16 cellular contexts compared by ENCODE assay signal in the genomic region with DNA sequence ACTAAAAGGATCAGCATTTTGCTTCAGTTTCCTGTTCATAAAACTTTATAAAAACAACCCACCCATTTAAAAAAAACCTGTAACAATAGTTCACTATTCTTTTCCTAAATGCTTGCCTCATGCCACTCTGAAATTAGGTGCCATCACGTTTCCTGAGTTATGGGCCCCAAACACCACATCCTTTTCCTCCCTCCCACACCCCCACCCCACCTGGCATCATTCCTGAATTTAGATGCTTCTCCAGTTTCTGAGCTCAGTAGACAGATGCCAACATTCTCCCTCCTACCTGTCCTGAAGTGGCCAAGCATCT. TPM values are rescaled to one million over a fixed set of nuclear protein-coding genes. Genes with fewer than 3 reads are reported as not detected.
DNase-seq lines count a peak whose midpoint lies in the region; ATAC-seq and TF ChIP-seq lines count a peak whose summit lies in the region.
"Had no signal": no experiment of that assay in that cellular context is flagged by ENCODE, and none has a peak within 500 bp of the region (broad histone marks: within the 10 kb centered on the region; RNA-seq: fewer than 3 reads in every experiment).

No MANE protein-coding gene starts in this region.

- H2BK15ac ChIP-seq in H9 (ENCODE audit: low read depth, low read length), result no peak overlapping the region

- whole genome bisulfite sequencing in H9 (ENCODE audit: extremely low coverage, insufficient read length, low lambda C conversion rate), result no CpG with 5 or more reads among the region's 1 CpG

- CTCF ChIA-PET in HEK293 (lab: Yijun Ruan, JAX), result interaction anchor here (0.6 to 4.9 kb wide), 3 partner anchors 13 to 175 kb away, joined by 3 to 44 read pairs (median 3); partner anchors contain the start of gene ARHGEF3
- CTCF ChIA-PET in activated CD8-positive, alpha-beta T cell treated with anti-CD3 and anti-CD28 coated beads for 36 hours (lab: Charles Lee), result interaction anchor here (1.4 to 18.2 kb wide), 5 partner anchors 11 to 179 kb away, joined by 3 to 354 read pairs (median 5); no protein-coding TSS in a partner anchor

- no peak overlapping the region for H2AK5ac ChIP-seq in H9 (ENCODE audit: insufficient read length, low read length)

- no peaks in the 10 kb centered on the region for H3K36me3 ChIP-seq in HEK293 (ENCODE audit: control insufficient read depth in 2 of 2, insufficient read depth in 1 of 2, low read length in 2 of 2)
- H3K36me3 ChIP-seq: lower lobe of right lung had no signal

- H2BK12ac ChIP-seq in H9 (ENCODE audit: insufficient read length, low read depth, low read length), result no peak overlapping the region

- H3K79me1 ChIP-seq in H9 (ENCODE audit: insufficient read depth, low read depth, low read length, poor library complexity, severe bottlenecking), result no peaks in the 10 kb centered on the region

- H4K8ac ChIP-seq in H9 (replicated peaks; ENCODE audit: insufficient read length, low read depth, low read length), result no peak overlapping the region

- no peaks in the 10 kb centered on the region for H3K27me3 Mint-ChIP-seq in activated CD8-positive, alpha-beta T cell treated with anti-CD3 and anti-CD28 coated beads for 36 hours
- no peaks in the 10 kb centered on the region for H3K27me3 Mint-ChIP-seq in naive thymus-derived CD8-positive, alpha-beta T cell
- no peaks in the 10 kb centered on the region; the same call in 1 of the 2 replicates for H3K27me3 Mint-ChIP-seq in H9 (ENCODE audit: low read depth)

- no peak overlapping the region for H3K56ac ChIP-seq in H9 (ENCODE audit: insufficient read length, low read depth, low read length)

- TF ChIP-seq CTCF in HEK293 (tag by site-specific recombination; IDR thresholded peaks at IDR 0.05) (no peak), H9 (conservative IDR thresholded peaks at IDR 0.05) (no peak)
- no peak for TF ChIP-seq CTCF in activated CD8-positive, alpha-beta T cell treated with anti-CD3 and anti-CD28 coated beads for 36 hours (IDR thresholded peaks at IDR 0.05)

- H3K23ac ChIP-seq in H9 (ENCODE audit: insufficient read length, low read depth, low read length), result no peak overlapping the region

- no peak overlapping the region for H3K18ac ChIP-seq in H9 (ENCODE audit: insufficient read length, low read depth, low read length)

- no peaks in the 10 kb centered on the region for H3K79me2 ChIP-seq in H9 (ENCODE audit: insufficient read depth, low read length)

- H3K9me3 ChIP-seq in HEK293 (ENCODE audit: control insufficient read depth, insufficient read depth, low read depth, low read length), result no peaks in the 10 kb centered on the region
- H3K9me3 ChIP-seq in H9 (ENCODE audit: control insufficient read depth, low read depth, low read length), result no peaks in the 10 kb centered on the region
- H3K9me3 ChIP-seq: lower lobe of right lung had no signal

- H3K23me2 ChIP-seq in H9 (ENCODE audit: insufficient read length, low read depth, low read length, poor library complexity, severe bottlenecking), result no peaks in the 10 kb centered on the region

- H2BK20ac ChIP-seq in H9 (ENCODE audit: low read depth, low read length, poor library complexity, severe bottlenecking), result no peak overlapping the region

- H3K4me3 Mint-ChIP-seq in activated CD8-positive, alpha-beta T cell treated with anti-CD3 and anti-CD28 coated beads for 36 hours, result no peak overlapping the region
- peak overlapping the region in 9 of 10 donors; percentile 11 to 67 (median 47) for H3K4me3 Mint-ChIP-seq in naive thymus-derived CD8-positive, alpha-beta T cell
- H3K4me3 Mint-ChIP-seq in H9, result no peak overlapping the region

- no peak overlapping the region for H3K4ac ChIP-seq in H9 (ENCODE audit: low read depth, low read length)

- no peak overlapping the region for H3K4me3 ChIP-seq in HEK293 (ENCODE audit: low read depth, low read length)
- H3K4me3 ChIP-seq: lower lobe of right lung, skin epidermis had no signal

- H3K4me1 ChIP-seq in HEK293 (ENCODE audit: control insufficient read depth, insufficient read depth, low read length) (peaks cover 30% of the 10 kb centered on the region), H9 (ENCODE audit: insufficient read depth, low read length) (no peaks in the 10 kb centered on the region; the same call in 1 of the 2 replicates)

- intact Hi-C loops in activated CD8-positive, alpha-beta T cell treated with anti-CD3 and anti-CD28 coated beads for 36 hours (cut with micrococcal nuclease), result no loop called here

- no peak overlapping the region for H4K91ac ChIP-seq in H9 (ENCODE audit: insufficient read length, low read depth, low read length)

- no peak overlapping the region for H3T11ph ChIP-seq in H9 (ENCODE audit: low read length)

- no peaks in the 10 kb centered on the region for H3K36me3 Mint-ChIP-seq in activated CD8-positive, alpha-beta T cell treated with anti-CD3 and anti-CD28 coated beads for 36 hours (ENCODE audit: low read depth)
- H3K36me3 Mint-ChIP-seq in naive thymus-derived CD8-positive, alpha-beta T cell, result no peaks in the 10 kb centered on the region
- no peaks in the 10 kb centered on the region for H3K36me3 Mint-ChIP-seq in H9 (ENCODE audit: insufficient read depth in 1 of 3, low read depth in 3 of 3)
- H3K36me3 Mint-ChIP-seq: brain had no signal

- H4K20me1 ChIP-seq in H9 (ENCODE audit: control insufficient read depth, insufficient read depth, insufficient read length), result no peaks in the 10 kb centered on the region

- POLR2A ChIA-PET in HEK293 (lab: Yijun Ruan, JAX), result no interaction called here
- POLR2A ChIA-PET in activated CD8-positive, alpha-beta T cell treated with anti-CD3 and anti-CD28 coated beads for 36 hours (lab: Charles Lee), result interaction anchor here (1.1 to 2.5 kb wide), 2 partner anchors 12 kb away, joined by 5 to 14 read pairs; partner anchors contain the start of gene ARHGEF3
- POLR2A ChIA-PET in naive thymus-derived CD8-positive, alpha-beta T cell (lab: Charles Lee), result interaction anchor here (0.7 to 3.8 kb wide), 3 partner anchors 9 to 257 kb away, joined by 3 to 34 read pairs (median 4); partner anchors contain the start of genes ARHGEF3 and CCDC66

- H3K9me3 Mint-ChIP-seq in activated CD8-positive, alpha-beta T cell treated with anti-CD3 and anti-CD28 coated beads for 36 hours, result no peaks in the 10 kb centered on the region
- H3K9me3 Mint-ChIP-seq in naive thymus-derived CD8-positive, alpha-beta T cell, result peaks cover 0 to 4% (median 0%) of the 10 kb centered on the region in 9 donors
- H3K9me3 Mint-ChIP-seq in H9, result no peaks in the 10 kb centered on the region
- H3K9me3 Mint-ChIP-seq: brain had no signal

- no peak overlapping the region for H4K5ac ChIP-seq in H9 (ENCODE audit: insufficient read length, low read depth, low read length)

- peak; percentile 7 for DNase-seq in NCI-H2196 treated with DMSO at 0.1 percent for 48 hours (lab: John Stamatoyannopoulos, UW; ENCODE audit: unreplicated experiment)
- no peak for DNase-seq in NCI-H2196 (lab: John Stamatoyannopoulos, UW; ENCODE audit: unreplicated experiment)
- DNase-seq in activated CD8-positive, alpha-beta T cell treated with anti-CD3 and anti-CD28 coated beads for 36 hours, result no peak
- no peak for DNase-seq in naive thymus-derived CD8-positive, alpha-beta T cell
- DNase-seq in H9, result no peak
- DNase-seq in activated CD4-positive, CD25-positive, alpha-beta regulatory T cell treated with anti-CD3 and anti-CD28 coated beads, Interleukin-2, amount 50 U/mL, for 72 hours, result no peak
- no peak for DNase-seq in stimulated activated CD4-positive, alpha-beta T cell treated with anti-CD3 and anti-CD28 coated beads, Interleukin-12 subunit alpha, Interleukin-12 subunit beta, amount 100 ng/mL, for 4 hours
- DNase-seq: activated CD4-positive, CD25-positive, alpha-beta regulatory T cell; activated T-cell treated with anti-CD3 and anti-CD28 coated beads, Interleukin-2, amount 50 U/mL, for 48 hours; effector CD8-positive, alpha-beta T cell; HCEC 1CT; lower lobe of right lung; NCI-H2029 had no signal

- H3K4me2 ChIP-seq in H9 (ENCODE audit: insufficient read depth, insufficient read length, low read length), result no peak overlapping the region

- no peak overlapping the region for H2BK120ac ChIP-seq in H9 (ENCODE audit: low read depth, low read length, poor library complexity, severe bottlenecking)

- H3K27ac ChIP-seq in HEK293 (ENCODE audit: extremely low read depth, low read depth, low read length) (no peak overlapping the region), H9 (ENCODE audit: insufficient read length, low read depth, low read length) (no peak overlapping the region)
- H3K27ac ChIP-seq: lower lobe of right lung had no signal

- peaks cover 69% of the 10 kb centered on the region for H3K4me1 Mint-ChIP-seq in activated CD8-positive, alpha-beta T cell treated with anti-CD3 and anti-CD28 coated beads for 36 hours (ENCODE audit: low read depth)
- H3K4me1 Mint-ChIP-seq in naive thymus-derived CD8-positive, alpha-beta T cell, result peaks cover 30 to 78% (median 73%) of the 10 kb centered on the region in 4 donors
- peaks cover 12 to 15% of the 10 kb centered on the region in 2 experiments for H3K4me1 Mint-ChIP-seq in H9

- no peak overlapping the region for H2AFZ ChIP-seq in H9 (ENCODE audit: low read length)

- no peak overlapping the region for H3K9ac ChIP-seq in H9 (ENCODE audit: extremely low read depth, insufficient read length, low read length)

- no peak for ATAC-seq in activated CD8-positive, alpha-beta T cell treated with anti-CD3 and anti-CD28 coated beads for 36 hours
- no peak for ATAC-seq in naive thymus-derived CD8-positive, alpha-beta T cell
- ATAC-seq: lower lobe of right lung had no signal

- H3K14ac ChIP-seq in H9 (ENCODE audit: insufficient read depth, low read length), result no peak overlapping the region

- H3K27me3 ChIP-seq in H9 (ENCODE audit: insufficient read depth, low read length), result no peaks in the 10 kb centered on the region

- peak overlapping the region; percentile 67 for H3K27ac Mint-ChIP-seq in activated CD8-positive, alpha-beta T cell treated with anti-CD3 and anti-CD28 coated beads for 36 hours
- H3K27ac Mint-ChIP-seq in naive thymus-derived CD8-positive, alpha-beta T cell, result peak overlapping the region; percentile 38 to 95 (median 78)
- no peak overlapping the region; a peak in 1 of 7 replicates for H3K27ac Mint-ChIP-seq in H9

- no peak overlapping the region for H2BK5ac ChIP-seq in H9 (ENCODE audit: insufficient read length, low read length)

TF ChIP-seq in HEK293, 187 proteins besides CTCF, POLR2A, EP300 and RAD21:
- TF ChIP-seq ZEB2 (tag by site-specific recombination; IDR thresholded peaks at IDR 0.05) (no peak), WT1 (tag by site-specific recombination; IDR thresholded peaks at IDR 0.05) (peak; percentile 7; the same call in 1 of the 2 replicates), GLIS2 (tag by site-specific recombination; IDR thresholded peaks at IDR 0.05) (no peak), KLF16 (tag by site-specific recombination; IDR thresholded peaks at IDR 0.05) (no peak), ZNF335 (tag by site-specific recombination; conservative IDR thresholded peaks at IDR 0.05) (peak; percentile 75), EGR2 (tag by site-specific recombination; IDR thresholded peaks at IDR 0.05; ENCODE audit: low read depth) (0 out of 2 replicates have a peak, but pooled peaks have one; percentile 11), ZNF600 (tag by site-specific recombination; IDR thresholded peaks at IDR 0.05) (no peak)

RNA-seq across cellular contexts. Expression of gene ARHGEF3, which starts 11.9 kb away (rescaled TPM):
- total RNA-seq in activated CD8-positive, alpha-beta T cell treated with anti-CD3 and anti-CD28 coated beads for 36 hours, result 10 to 100 TPM; 63.0 to 66.5 TPM
- total RNA-seq in naive thymus-derived CD8-positive, alpha-beta T cell, result 100 to 1,000 TPM; 118 to 123 TPM
- polyA plus RNA-seq in naive thymus-derived CD8-positive, alpha-beta T cell, result 100 to 1,000 TPM in 1 of 3 donors, 10 to 100 TPM in 2; 95.3 to 101 (median 96.9) TPM
- 4.4 and 5.7 TPM in 2 replicates for total RNA-seq in H9 (2021)

Comparison
In these comparisons a context has a peak if more than half of its experiments do, and no peak if none do; other contexts are left out.
1. H3K27ac Mint-ChIP-seq: peak in activated CD8-positive, alpha-beta T cell treated with anti-CD3 and anti-CD28 coated beads for 36 hours (single experiment) and naive thymus-derived CD8-positive, alpha-beta T cell (10 of 10); none in H9 (0 of 3).
2. H3K4me3 Mint-ChIP-seq: peak in naive thymus-derived CD8-positive, alpha-beta T cell (9 of 10); none in activated CD8-positive, alpha-beta T cell treated with anti-CD3 and anti-CD28 coated beads for 36 hours (single experiment) and H9 (0 of 2).